ENCODE assay signal across 14 cellular contexts in genomic region chr11:33670250-33671011, GRCh38. TPM values are rescaled to one million over a fixed set of nuclear protein-coding genes. Genes with fewer than 3 reads are reported as not detected.
DNase-seq lines count a peak whose midpoint lies in the region; ATAC-seq, FAIRE-seq and TF ChIP-seq lines count a peak whose summit lies in the region.
"Had no signal": no experiment of that assay in that cellular context is flagged by ENCODE, and none has a peak within 500 bp of the region (broad histone marks: within the 10 kb centered on the region; RNA-seq: fewer than 3 reads in every experiment).

No MANE protein-coding gene starts in this region.

- peaks cover 0 to 3% of the 10 kb centered on the region in 2 experiments; a peak in 1 of 5 replicates for H3K4me1 ChIP-seq in K562 (replicated peaks in 1 of 2; ENCODE audit: control insufficient read depth in 2 of 2, insufficient read depth in 2 of 2, low read length in 2 of 2)
- peaks cover 8% of the 10 kb centered on the region for H3K4me1 ChIP-seq in mesenchymal stem cell (ENCODE audit: control insufficient read depth, insufficient read depth, low read depth, low read length)

- H2BK120ac ChIP-seq in mesenchymal stem cell (ENCODE audit: low read depth, low read length) = no peak overlapping the region

- H3K18ac ChIP-seq in mesenchymal stem cell (ENCODE audit: low read depth in 1 of 2, low read length in 2 of 2) = no peak overlapping the region

- H3K4me3 ChIP-seq in K562 = no peak overlapping the region
- H3K4me3 ChIP-seq in mesenchymal stem cell (ENCODE audit: insufficient read depth in 1 of 2, low read depth in 1 of 2, low read length in 2 of 2) = peak overlapping the region in 1 of 2 experiments; percentile 34

- in situ Hi-C loops in K562 (cut with MboI) = no loop called here

- no peaks in the 10 kb centered on the region for H3K79me2 ChIP-seq in K562 (ENCODE audit: control insufficient read depth, insufficient read depth, low read length)

- H3K27me3 ChIP-seq in K562 (ENCODE audit: control insufficient read depth in 2 of 2, insufficient read depth in 2 of 2, low read length in 2 of 2) (peaks cover 19 to 35% of the 10 kb centered on the region in 2 experiments; a peak in 4 of 5 replicates), mesenchymal stem cell (ENCODE audit: control insufficient read depth in 1 of 2, insufficient read depth in 1 of 2, low read length in 2 of 2) (no peaks in the 10 kb centered on the region)

- H3K36me3 Mint-ChIP-seq in T-helper 17 cell (ENCODE audit: low read depth) = peaks cover 2% of the 10 kb centered on the region
- no peaks in the 10 kb centered on the region for H3K36me3 Mint-ChIP-seq in activated naive CD8-positive, alpha-beta T cell treated with anti-CD3 and anti-CD28 coated beads for 36 hours

- ATAC-seq in K562 = no peak
- no peak for ATAC-seq in T-helper 17 cell
- no peak for ATAC-seq in GM18867 (IDR thresholded peaks at IDR 0.05; ENCODE audit: unreplicated experiment)
- ATAC-seq in GM21825 (IDR thresholded peaks at IDR 0.05; ENCODE audit: unreplicated experiment) = no peak

- POLR2A ChIA-PET in K562 (lab: Yijun Ruan, JAX) = interaction anchor here (1.1 kb wide), 1 partner anchor 20 kb away, joined by 5 read pairs; no protein-coding TSS in a partner anchor

- peaks cover 63% of the 10 kb centered on the region for H3K27me3 Mint-ChIP-seq in T-helper 17 cell
- H3K27me3 Mint-ChIP-seq in activated naive CD8-positive, alpha-beta T cell treated with anti-CD3 and anti-CD28 coated beads for 36 hours = peaks cover 6% of the 10 kb centered on the region

- TF ChIP-seq EP300 in K562 (IDR thresholded peaks at IDR 0.05; ENCODE audit: low read length) = no peak

- no peaks in the 10 kb centered on the region for H3K9me1 ChIP-seq in K562 (ENCODE audit: control insufficient read depth, insufficient read depth, low read length)

- H3K9me3 ChIP-seq in K562 (replicated peaks; ENCODE audit: control insufficient read depth, insufficient read depth, low read depth, low read length) (no peaks in the 10 kb centered on the region), mesenchymal stem cell (ENCODE audit: control insufficient read depth, low read length) (no peaks in the 10 kb centered on the region), T-helper 17 cell (ENCODE audit: control insufficient read depth, low read length, poor library complexity, severe bottlenecking) (no peaks in the 10 kb centered on the region)

- DNase-seq in GM03348 (ENCODE audit: low spot score) = peak; percentile 63
- DNase-seq in MV-4-11 (lab: John Stamatoyannopoulos, UW) = peak; percentile 5
- no peak for DNase-seq in K562 (ENCODE audit: extremely low read depth in 1 of 4, low spot score in 3 of 4)
- peak; percentile 61 for DNase-seq in mesenchymal stem cell
- no peak for DNase-seq in T-helper 17 cell
- no peak for DNase-seq in activated naive CD8-positive, alpha-beta T cell treated with anti-CD3 and anti-CD28 coated beads for 36 hours
- DNase-seq: activated CD8-positive, alpha-beta memory T cell treated with anti-CD3 and anti-CD28 coated beads, Interleukin-2, amount 50 U/mL, for 48 hours; Calu3; erythroblast; NCI-H2029; substantia nigra; T-helper 9 cell had no signal

- TF ChIP-seq RAD21 in K562 (CRISPR knock-in tag; conservative IDR thresholded peaks at IDR 0.05 in 1 of 2, IDR thresholded peaks at IDR 0.05 in 1 of 2) = no peak

- no peak overlapping the region for H4K91ac ChIP-seq in mesenchymal stem cell (ENCODE audit: low read length)

- no peak overlapping the region for H3K14ac ChIP-seq in mesenchymal stem cell (ENCODE audit: low read length in 2 of 2)

- H2AFZ ChIP-seq in K562 (ENCODE audit: low read depth, low read length) = no peak overlapping the region
- no peak overlapping the region for H2AFZ ChIP-seq in mesenchymal stem cell (ENCODE audit: low read depth, low read length)

- H3K36me3 ChIP-seq in K562 (ENCODE audit: control insufficient read depth, insufficient read depth, low read length) = no peaks in the 10 kb centered on the region
- peaks cover 12 to 62% of the 10 kb centered on the region in 2 experiments for H3K36me3 ChIP-seq in mesenchymal stem cell (ENCODE audit: control insufficient read depth in 1 of 2, insufficient read depth in 2 of 2, low read depth in 1 of 2, low read length in 2 of 2)

- no peak overlapping the region for H3K4ac ChIP-seq in mesenchymal stem cell (ENCODE audit: low read depth in 1 of 2, low read length in 2 of 2)

- no peaks in the 10 kb centered on the region for H3K9me3 Mint-ChIP-seq in activated naive CD8-positive, alpha-beta T cell treated with anti-CD3 and anti-CD28 coated beads for 36 hours

- no peak overlapping the region for H3K23ac ChIP-seq in mesenchymal stem cell (ENCODE audit: low read length in 2 of 2)

- no peak overlapping the region for H2AK5ac ChIP-seq in mesenchymal stem cell (ENCODE audit: low read length, severe bottlenecking)

- no peaks in the 10 kb centered on the region for H4K20me1 ChIP-seq in K562 (replicated peaks; ENCODE audit: control insufficient read depth, insufficient read depth, low read length)

- H2BK15ac ChIP-seq in mesenchymal stem cell (ENCODE audit: low read depth, poor library complexity, severe bottlenecking) = no peak overlapping the region

- H3K4me2 ChIP-seq in K562 (ENCODE audit: insufficient read depth, low read length) (no peak overlapping the region), mesenchymal stem cell (ENCODE audit: low read length, poor library complexity, severe bottlenecking) (no peak overlapping the region)

- H2BK12ac ChIP-seq in mesenchymal stem cell (ENCODE audit: low read length in 2 of 2) = no peak overlapping the region

- no peak for TF ChIP-seq POLR2A in K562 (conservative IDR thresholded peaks at IDR 0.05)

- H3K4me1 Mint-ChIP-seq in T-helper 17 cell = peaks cover under 1% of the 10 kb centered on the region
- no peaks in the 10 kb centered on the region for H3K4me1 Mint-ChIP-seq in activated naive CD8-positive, alpha-beta T cell treated with anti-CD3 and anti-CD28 coated beads for 36 hours

- H3K4me3 Mint-ChIP-seq in T-helper 17 cell = no peak overlapping the region
- no peak overlapping the region for H3K4me3 Mint-ChIP-seq in activated naive CD8-positive, alpha-beta T cell treated with anti-CD3 and anti-CD28 coated beads for 36 hours

- CTCF ChIA-PET in K562 (lab: Yijun Ruan, JAX; ENCODE audit: low intra/inter-chr PET ratio) = no interaction called here

- no TSS peak for BruUV-seq in K562 (replicated peaks; lab: Mats Ljungman, UMichigan)

- no peak for FAIRE-seq in K562 (lab: Jason Lieb, UNC)

- intact Hi-C loops in K562 (cut with micrococcal nuclease) = no loop called here

- no peak for TF ChIP-seq CTCF in K562 (IDR thresholded peaks at IDR 0.05 in 2 of 3, conservative IDR thresholded peaks at IDR 0.05 in 1 of 3; ENCODE audit: insufficient read depth in 2 of 3, low read depth in 1 of 3, low read length in 3 of 3)

- WGBS in K562 (ENCODE audit: insufficient coverage, low coverage, missing lambda C conversion rate) = 7% methylated on average over 5 of the region's 5 CpGs
- WGBS in mesenchymal stem cell = 45% methylated on average over 4 of the region's 5 CpGs

- no peak overlapping the region for H3K27ac Mint-ChIP-seq in T-helper 17 cell
- no peak overlapping the region for H3K27ac Mint-ChIP-seq in activated naive CD8-positive, alpha-beta T cell treated with anti-CD3 and anti-CD28 coated beads for 36 hours

- H4K8ac ChIP-seq in mesenchymal stem cell (ENCODE audit: low read length) = no peak overlapping the region

- H3K9ac ChIP-seq in K562 (ENCODE audit: insufficient read depth in 1 of 2, low read depth in 2 of 2, low read length in 2 of 2) (no peak overlapping the region), mesenchymal stem cell (ENCODE audit: low read length) (peak overlapping the region; percentile 25)

- H3K27ac ChIP-seq in K562 (ENCODE audit: extremely low read depth, low read depth, low read length) = no peak overlapping the region
- no peak overlapping the region for H3K27ac ChIP-seq in mesenchymal stem cell (ENCODE audit: low read length, poor library complexity, severe bottlenecking)

- no peaks in the 10 kb centered on the region for H3K79me1 ChIP-seq in mesenchymal stem cell (replicated peaks; ENCODE audit: low read length, poor library complexity, severe bottlenecking)

- no peak overlapping the region for H2BK5ac ChIP-seq in mesenchymal stem cell (ENCODE audit: low read depth, low read length, poor library complexity, severe bottlenecking)

TF ChIP-seq in K562, 482 proteins besides CTCF, POLR2A, EP300 and RAD21 (continues in another document):
- no peak for TF ChIP-seq ZNF740 (CRISPR knock-in tag; IDR thresholded peaks at IDR 0.05)
- no peak for TF ChIP-seq ZNF740 (tag; IDR thresholded peaks at IDR 0.05)
- no peak for TF ChIP-seq TCF3 (CRISPR knock-in tag; IDR thresholded peaks at IDR 0.05)

RNA-seq across cellular contexts. Expression of gene C11orf91, which starts 30.2 kb away (rescaled TPM):
- total RNA-seq in K562 (2011; cell fraction: chromatin; rRNA removed; ENCODE audit: low replicate concordance) = not detected in 2 replicates
- total RNA-seq in K562 (2011; cell fraction: nucleolus; rRNA removed) = not detected in 2 replicates
- not detected in 2 replicates for total RNA-seq in K562 (2011; cell fraction: nucleoplasm; rRNA removed)
- not detected in 2 replicates for total RNA-seq in K562 (2014; rRNA removed)
- total RNA-seq in K562 (2014; rRNA removed; fragmentation: Illumina TruSeq; extraction: Trizol) = not detected in 2 replicates
- total RNA-seq in K562 (2015; rRNA removed; fragmentation: Illumina TruSeq; extraction: Trizol) = not detected in 2 replicates
- total RNA-seq in K562 (2021) = not detected in 2 replicates
- not detected in 2 replicates for polyA plus RNA-seq in K562 (2011; rRNA removed)
- not detected in 2 replicates for polyA plus RNA-seq in K562 (2011; cell fraction: cytosol; rRNA removed)
- not detected in 2 replicates for polyA plus RNA-seq in K562 (2011; cell fraction: nucleus; rRNA removed)
- polyA plus RNA-seq in K562 (2012) = not detected in 2 replicates
- not detected in 2 replicates for polyA plus RNA-seq in K562 (2014; fragmentation: Illumina TruSeq; extraction: Trizol)
- not detected for polyA plus RNA-seq in K562 (2014; fragmentation: Nextera tagmentation; extraction: Ambion mirVana)
- not detected in 2 replicates for polyA plus RNA-seq in K562 (2014; rRNA removed)
- not detected in 2 replicates for polyA minus RNA-seq in K562 (2011; rRNA and poly(A)+ RNA removed)
- polyA minus RNA-seq in K562 (2011; cell fraction: cytosol; rRNA and poly(A)+ RNA removed) = not detected in 2 replicates
- polyA minus RNA-seq in K562 (2011; cell fraction: nucleus; rRNA and poly(A)+ RNA removed) = not detected in 2 replicates
- polyA plus RNA-seq in mesenchymal stem cell (2013, experiment 1 of 2) = not detected
- 0.07 TPM for polyA plus RNA-seq in mesenchymal stem cell (2013, experiment 2 of 2)
- not detected for total RNA-seq in T-helper 17 cell
- total RNA-seq in activated naive CD8-positive, alpha-beta T cell treated with anti-CD3 and anti-CD28 coated beads for 36 hours = under 1 TPM in 1 of 2 experiments, not detected in 1; 0.28 TPM

Comparison
In these comparisons a context has a peak if more than half of its experiments do, and no peak if none do; other contexts are left out.
1. DNase-seq: peak in GM03348 (single experiment), MV-4-11 (single experiment) and mesenchymal stem cell (single experiment); none in K562 (0 of 4), T-helper 17 cell (0 of 3) and activated naive CD8-positive, alpha-beta T cell treated with anti-CD3 and anti-CD28 coated beads for 36 hours (single experiment).